Comparison of ENCODE assay signal across 11 cellular contexts in the genomic region with DNA sequence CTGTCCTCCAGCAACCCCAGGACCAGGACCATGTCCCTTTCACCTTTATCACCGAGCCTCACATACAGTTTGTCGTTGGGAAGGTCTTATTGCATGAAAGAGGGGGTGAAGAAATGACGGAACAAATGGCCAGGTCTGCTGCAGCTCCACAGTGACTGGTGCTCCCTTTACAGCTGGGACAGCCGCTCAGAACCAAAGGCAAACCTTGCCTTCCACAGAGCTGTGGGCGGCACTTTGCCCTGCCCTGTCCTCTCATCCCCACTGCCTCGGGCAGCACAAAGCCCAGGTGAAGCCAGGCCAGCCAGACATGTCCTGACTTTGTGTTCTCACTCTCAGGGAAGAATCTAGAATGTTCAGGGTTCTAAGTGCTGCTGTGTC. TPM values are rescaled to one million over a fixed set of nuclear protein-coding genes. Genes with fewer than 3 reads are reported as not detected.
DNase-seq lines count a peak whose midpoint lies in the region; ATAC-seq and TF ChIP-seq lines count a peak whose summit lies in the region.
"Had no signal": no experiment of that assay in that cellular context is flagged by ENCODE, and none has a peak within 500 bp of the region (broad histone marks: within the 10 kb centered on the region; RNA-seq: fewer than 3 reads in every experiment).

No MANE protein-coding gene starts in this region.

- no peak overlapping the region for H2BK5ac ChIP-seq in neuronal stem cell (ENCODE audit: low read length)

- H3K4me3 Mint-ChIP-seq in activated CD4-positive, alpha-beta T cell treated with anti-CD3 and anti-CD28 coated beads for 36 hours: peak overlapping the region; percentile 76
- H3K4me3 Mint-ChIP-seq in activated T-helper 1 cell treated with anti-CD3 and anti-CD28 coated beads, Interleukin-12 subunit alpha, Interleukin-12 subunit beta, Interleukin-2, Interleukin-4 antibody, amounts not matched to agents 30 ng/mL and 10 ng/mL and 1 ng/mL, durations not matched to agents 14 hours and 24 hours and 36 hours: peak overlapping the region; percentile 62

- DNase-seq in activated CD4-positive, alpha-beta T cell treated with anti-CD3 and anti-CD28 coated beads for 36 hours: no peak
- no peak for DNase-seq in activated CD4-positive, alpha-beta T cell treated with anti-CD3 and anti-CD28 coated beads for 4 hours
- DNase-seq in HCT116 (ENCODE audit: low read depth, low spot score) (no peak), neuronal stem cell (ENCODE audit: low spot score) (no peak), NCI-H446 treated with DMSO at 0.1 percent for 48 hours (lab: John Stamatoyannopoulos, UW) (no peak), esophagus squamous epithelium (lab: John Stamatoyannopoulos, UW) (no peak), smooth muscle cell (lab: John Stamatoyannopoulos, UW; ENCODE audit: unreplicated experiment) (no peak)
- no peak for DNase-seq in activated T-helper 1 cell treated with anti-CD3 and anti-CD28 coated beads, Interleukin-12 subunit alpha, Interleukin-12 subunit beta, Interleukin-2, Interleukin-4 antibody, amounts not matched to agents 30 ng/mL and 10 ng/mL and 1 ng/mL, durations not matched to agents 14 hours and 24 hours and 36 hours (ENCODE audit: low spot score)
- DNase-seq: 8988T had no signal

- POLR2A ChIA-PET in activated CD4-positive, alpha-beta T cell treated with anti-CD3 and anti-CD28 coated beads for 36 hours (lab: Charles Lee): interaction anchor here (0.7 to 1.6 kb wide), 4 partner anchors 19 to 63 kb away, joined by 3 to 12 read pairs (median 4); no protein-coding TSS in a partner anchor
- POLR2A ChIA-PET in HCT116 (lab: Charles Lee): interaction anchor here (0.8 kb wide), 1 partner anchor 18 kb away, joined by 3 read pairs; no protein-coding TSS in a partner anchor

- H2BK12ac ChIP-seq in neuronal stem cell (ENCODE audit: low read length): no peak overlapping the region

- no peaks in the 10 kb centered on the region for H3K9me2 ChIP-seq in HCT116 (ENCODE audit: insufficient read depth)

- H3K9me3 ChIP-seq in HCT116 (ENCODE audit: control insufficient read depth in 1 of 2, insufficient read depth in 1 of 2, low read depth in 1 of 2, low read length in 2 of 2): no peaks in the 10 kb centered on the region
- no peaks in the 10 kb centered on the region for H3K9me3 ChIP-seq in neuronal stem cell (replicated peaks in 1 of 2; ENCODE audit: control insufficient read depth in 2 of 2, insufficient read depth in 1 of 2, low read depth in 1 of 2, low read length in 2 of 2)
- H3K9me3 ChIP-seq in esophagus squamous epithelium: no peaks in the 10 kb centered on the region
- H3K9me3 ChIP-seq in smooth muscle cell (replicated peaks; ENCODE audit: low read depth): no peaks in the 10 kb centered on the region
- H3K9me3 ChIP-seq: colonic mucosa had no signal

- no peak overlapping the region for H2BK120ac ChIP-seq in neuronal stem cell (ENCODE audit: low read depth, low read length)

- no peaks in the 10 kb centered on the region for H3K36me3 Mint-ChIP-seq in activated CD4-positive, alpha-beta T cell treated with anti-CD3 and anti-CD28 coated beads for 36 hours (ENCODE audit: low read depth)
- H3K36me3 Mint-ChIP-seq in activated T-helper 1 cell treated with anti-CD3 and anti-CD28 coated beads, Interleukin-12 subunit alpha, Interleukin-12 subunit beta, Interleukin-2, Interleukin-4 antibody, amounts not matched to agents 30 ng/mL and 10 ng/mL and 1 ng/mL, durations not matched to agents 14 hours and 24 hours and 36 hours (ENCODE audit: low read depth): no peaks in the 10 kb centered on the region

- TF ChIP-seq POLR2A in HCT116 (IDR thresholded peaks at IDR 0.05; ENCODE audit: borderline replicate concordance, extremely low read depth, insufficient read depth, insufficient read length): no peak
- no peak for TF ChIP-seq POLR2A in esophagus squamous epithelium (IDR thresholded peaks at IDR 0.05)

- H3K14ac ChIP-seq in neuronal stem cell (ENCODE audit: low read length): no peak overlapping the region

- H4K91ac ChIP-seq in neuronal stem cell (ENCODE audit: low read depth, low read length, poor library complexity): no peak overlapping the region

- intact Hi-C loops in activated CD4-positive, alpha-beta T cell treated with anti-CD3 and anti-CD28 coated beads for 36 hours (cut with DNase I, micrococcal nuclease): loop anchor here (1.0 to 5.0 kb wide), 8 partner anchors 19 to 267 kb away; partner anchors contain the start of genes ITM2C (in 1 of the 2) and PSMD1 (in 1 of the 2)
- intact Hi-C loops in HCT116 (cut with micrococcal nuclease): no loop called here
- intact Hi-C loops in activated T-helper 1 cell treated with anti-CD3 and anti-CD28 coated beads, Interleukin-12 subunit alpha, Interleukin-12 subunit beta, Interleukin-2, Interleukin-4 antibody, amounts not matched to agents 30 ng/mL and 10 ng/mL and 1 ng/mL, durations not matched to agents 14 hours and 24 hours and 36 hours (cut with micrococcal nuclease): loop anchor here (1.0 to 2.0 kb wide), 5 partner anchors 19 to 60 kb away; no protein-coding TSS in a partner anchor
- intact Hi-C loops in esophagus squamous epithelium (cut with DNase I): no loop called here

- CTCF ChIA-PET in activated CD4-positive, alpha-beta T cell treated with anti-CD3 and anti-CD28 coated beads for 36 hours (lab: Charles Lee): interaction anchor here (0.7 to 4.4 kb wide), 24 partner anchors 10 to 107 kb away, joined by 3 to 27 read pairs (median 5); no protein-coding TSS in a partner anchor
- CTCF ChIA-PET in HCT116 (lab: Charles Lee): interaction anchor here (1.0 to 1.5 kb wide), 9 partner anchors 11 to 528 kb away, joined by 3 to 7 read pairs (median 4); no protein-coding TSS in a partner anchor

- no peak overlapping the region for H2BK15ac ChIP-seq in neuronal stem cell (ENCODE audit: low read length)

- H3K9ac ChIP-seq in HCT116 (ENCODE audit: low read length): no peak overlapping the region
- H3K9ac ChIP-seq in neuronal stem cell (ENCODE audit: low read depth, low read length, poor library complexity): no peak overlapping the region
- no peak overlapping the region for H3K9ac ChIP-seq in smooth muscle cell (ENCODE audit: low read depth)

- no TSS peak for BruUV-seq in HCT116 (replicated peaks; lab: Mats Ljungman, UMichigan)

- no peak for TF ChIP-seq RAD21 in HCT116 (IDR thresholded peaks at IDR 0.05; ENCODE audit: low read depth)

- no peaks in the 10 kb centered on the region for H3K36me3 ChIP-seq in HCT116 (ENCODE audit: control insufficient read depth in 1 of 2, insufficient read depth in 2 of 2, low read length in 2 of 2)
- H3K36me3 ChIP-seq in neuronal stem cell (replicated peaks in 1 of 2; ENCODE audit: control insufficient read depth in 2 of 2, insufficient read depth in 2 of 2, low read length in 2 of 2): no peaks in the 10 kb centered on the region
- H3K36me3 ChIP-seq in esophagus squamous epithelium: no peaks in the 10 kb centered on the region
- no peaks in the 10 kb centered on the region for H3K36me3 ChIP-seq in smooth muscle cell (ENCODE audit: low read depth)
- H3K36me3 ChIP-seq: colonic mucosa had no signal

- no peak overlapping the region for H3K23ac ChIP-seq in neuronal stem cell (ENCODE audit: low read depth, low read length, poor library complexity)

- H2AK5ac ChIP-seq in neuronal stem cell (ENCODE audit: low read depth, low read length): peak overlapping the region; percentile 33

- TF ChIP-seq CTCF in HCT116 (IDR thresholded peaks at IDR 0.05 in 2 of 3, conservative IDR thresholded peaks at IDR 0.05 in 1 of 3; ENCODE audit: borderline replicate concordance in 1 of 3, insufficient read depth in 1 of 3, low read depth in 2 of 3, low read length in 2 of 3) (no peak), esophagus squamous epithelium (IDR thresholded peaks at IDR 0.05) (no peak), smooth muscle cell (IDR thresholded peaks at IDR 0.05; ENCODE audit: borderline replicate concordance, insufficient read depth, poor library complexity, severe bottlenecking) (no peak)

- H3K79me2 ChIP-seq in HCT116 (ENCODE audit: insufficient read depth, low read length) (no peaks in the 10 kb centered on the region), smooth muscle cell (ENCODE audit: low read depth) (no peaks in the 10 kb centered on the region)

- H3K4me3 ChIP-seq in HCT116 (replicated peaks in 1 of 2; ENCODE audit: low read depth in 1 of 2, low read length in 2 of 2): no peak overlapping the region
- no peak overlapping the region for H3K4me3 ChIP-seq in neuronal stem cell (ENCODE audit: low read length in 2 of 2)
- peak overlapping the region in 1 of 4 donors; percentile 44 for H3K4me3 ChIP-seq in esophagus squamous epithelium
- no peak overlapping the region for H3K4me3 ChIP-seq in smooth muscle cell
- H3K4me3 ChIP-seq: colonic mucosa had no signal

- H3F3A ChIP-seq in smooth muscle cell (ENCODE audit: low read depth): no peaks in the 10 kb centered on the region

- H3K79me1 ChIP-seq in neuronal stem cell (ENCODE audit: low read depth, low read length): no peaks in the 10 kb centered on the region

- no CpG with 5 or more reads among the region's 6 CpGs for WGBS in neuronal stem cell (ENCODE audit: extremely low coverage in 2 of 2, insufficient read length in 2 of 2, insufficient replicate concordance in 1 of 2), 2 donors
- WGBS in esophagus squamous epithelium, 2 donors: 36 to 65% methylated on average over 3 of the region's 6 CpGs
- 90% methylated on average over 6 of the region's 6 CpGs for WGBS in smooth muscle cell (ENCODE audit: low lambda C conversion rate)

- H3K27me3 ChIP-seq in HCT116 (ENCODE audit: insufficient read depth, low read length) (no peaks in the 10 kb centered on the region), neuronal stem cell (ENCODE audit: control insufficient read depth in 3 of 3, insufficient read depth in 3 of 3, low read depth in 1 of 3, low read length in 3 of 3) (no peaks in the 10 kb centered on the region), esophagus squamous epithelium (peaks cover 0 to 26% (median 0%) of the 10 kb centered on the region in 4 donors), smooth muscle cell (ENCODE audit: low read depth) (no peaks in the 10 kb centered on the region)
- H3K27me3 ChIP-seq: colonic mucosa had no signal

- H3K4me2 ChIP-seq in HCT116 (ENCODE audit: low read length) (no peak overlapping the region), neuronal stem cell (ENCODE audit: insufficient read depth, low read length, poor library complexity, severe bottlenecking) (no peak overlapping the region), smooth muscle cell (no peak overlapping the region)

- peaks cover 4% of the 10 kb centered on the region for H3K27me3 Mint-ChIP-seq in activated CD4-positive, alpha-beta T cell treated with anti-CD3 and anti-CD28 coated beads for 36 hours
- H3K27me3 Mint-ChIP-seq in activated T-helper 1 cell treated with anti-CD3 and anti-CD28 coated beads, Interleukin-12 subunit alpha, Interleukin-12 subunit beta, Interleukin-2, Interleukin-4 antibody, amounts not matched to agents 30 ng/mL and 10 ng/mL and 1 ng/mL, durations not matched to agents 14 hours and 24 hours and 36 hours (ENCODE audit: insufficient read depth): peaks cover 35% of the 10 kb centered on the region

- peak; percentile 2 for ATAC-seq in activated CD4-positive, alpha-beta T cell treated with anti-CD3 and anti-CD28 coated beads for 36 hours
- ATAC-seq in HCT116: peak; percentile 51

- RAD21 ChIA-PET in HCT116 (lab: Charles Lee; ENCODE audit: low non-redundant PET in 1 of 2, low total read pairs in 2 of 2, uncharacterized antibody in 2 of 2, unreplicated experiment in 2 of 2): no interaction called here

- H2AFZ ChIP-seq in HCT116 (ENCODE audit: low read depth, low read length, poor library complexity, severe bottlenecking) (no peak overlapping the region), neuronal stem cell (ENCODE audit: low read length) (no peak overlapping the region), smooth muscle cell (ENCODE audit: low read depth) (no peak overlapping the region)

- H3K27ac ChIP-seq in HCT116 (ENCODE audit: low read depth, low read length) (no peak overlapping the region), neuronal stem cell (replicated peaks; ENCODE audit: low read length) (no peak overlapping the region), esophagus squamous epithelium (no peak overlapping the region), smooth muscle cell (ENCODE audit: low read depth) (no peak overlapping the region)
- H3K27ac ChIP-seq: colonic mucosa, RWPE1 had no signal

- H4K8ac ChIP-seq in neuronal stem cell (ENCODE audit: low read depth, low read length): no peak overlapping the region

- peak overlapping the region; percentile 95 for H3K27ac Mint-ChIP-seq in activated CD4-positive, alpha-beta T cell treated with anti-CD3 and anti-CD28 coated beads for 36 hours
- H3K27ac Mint-ChIP-seq in activated T-helper 1 cell treated with anti-CD3 and anti-CD28 coated beads, Interleukin-12 subunit alpha, Interleukin-12 subunit beta, Interleukin-2, Interleukin-4 antibody, amounts not matched to agents 30 ng/mL and 10 ng/mL and 1 ng/mL, durations not matched to agents 14 hours and 24 hours and 36 hours: peak overlapping the region; percentile 3

- H3K4ac ChIP-seq in neuronal stem cell (ENCODE audit: low read length): no peak overlapping the region

- peaks cover 69% of the 10 kb centered on the region for H3K4me1 Mint-ChIP-seq in activated CD4-positive, alpha-beta T cell treated with anti-CD3 and anti-CD28 coated beads for 36 hours
- peaks cover 64% of the 10 kb centered on the region for H3K4me1 Mint-ChIP-seq in activated T-helper 1 cell treated with anti-CD3 and anti-CD28 coated beads, Interleukin-12 subunit alpha, Interleukin-12 subunit beta, Interleukin-2, Interleukin-4 antibody, amounts not matched to agents 30 ng/mL and 10 ng/mL and 1 ng/mL, durations not matched to agents 14 hours and 24 hours and 36 hours (ENCODE audit: low read depth)

- H3K4me1 ChIP-seq in HCT116 (ENCODE audit: control insufficient read depth in 1 of 2, insufficient read depth in 2 of 2, low read length in 2 of 2) (no peaks in the 10 kb centered on the region; a peak in 1 of 4 replicates), neuronal stem cell (ENCODE audit: control insufficient read depth in 2 of 2, insufficient read depth in 1 of 2, low read depth in 1 of 2, low read length in 2 of 2) (peaks cover 0 to 8% of the 10 kb centered on the region in 2 donors), esophagus squamous epithelium (peaks cover 0 to 14% (median 4%) of the 10 kb centered on the region in 3 donors), smooth muscle cell (ENCODE audit: low read depth) (no peaks in the 10 kb centered on the region)
- H3K4me1 ChIP-seq: colonic mucosa had no signal

- peak overlapping the region; percentile 5 for H3K18ac ChIP-seq in neuronal stem cell (ENCODE audit: low read length)

- H4K20me1 ChIP-seq in HCT116 (ENCODE audit: insufficient read depth) (no peaks in the 10 kb centered on the region), smooth muscle cell (ENCODE audit: low read depth) (no peaks in the 10 kb centered on the region)

- no peaks in the 10 kb centered on the region for H3K9me3 Mint-ChIP-seq in activated CD4-positive, alpha-beta T cell treated with anti-CD3 and anti-CD28 coated beads for 36 hours (ENCODE audit: low read depth)
- no peaks in the 10 kb centered on the region for H3K9me3 Mint-ChIP-seq in activated T-helper 1 cell treated with anti-CD3 and anti-CD28 coated beads, Interleukin-12 subunit alpha, Interleukin-12 subunit beta, Interleukin-2, Interleukin-4 antibody, amounts not matched to agents 30 ng/mL and 10 ng/mL and 1 ng/mL, durations not matched to agents 14 hours and 24 hours and 36 hours

RNA-seq across cellular contexts. Expression of gene GPR55, which starts 1.0 kb away (rescaled TPM):
- total RNA-seq in activated CD4-positive, alpha-beta T cell treated with anti-CD3 and anti-CD28 coated beads for 36 hours: 1 to 10 TPM; 3.6 to 4.0 TPM
- total RNA-seq in HCT116 (2021; ENCODE audit: unreplicated experiment): not detected
- polyA plus RNA-seq in HCT116 (2012): 0.08 TPM in 1 of 2 replicates, not detected in the other
- 0.13 and 0.29 TPM in 2 replicates for total RNA-seq in activated T-helper 1 cell treated with anti-CD3 and anti-CD28 coated beads, Interleukin-12 subunit alpha, Interleukin-12 subunit beta, Interleukin-2, Interleukin-4 antibody, amounts not matched to agents 30 ng/mL and 10 ng/mL and 1 ng/mL, durations not matched to agents 14 hours and 24 hours and 36 hours
- polyA plus RNA-seq in neuronal stem cell (2013, experiment 1 of 2): not detected
- polyA plus RNA-seq in neuronal stem cell (2013, experiment 2 of 2): not detected
- total RNA-seq in esophagus squamous epithelium: under 1 TPM; 0.61 to 0.88 (median 0.78) TPM
- total RNA-seq in smooth muscle cell: not detected in 2 replicates
- polyA plus RNA-seq in smooth muscle cell: not detected in 2 replicates

RNA-seq across cellular contexts. Expression of gene ITM2C, which starts 59.3 kb away (rescaled TPM):
- total RNA-seq in activated CD4-positive, alpha-beta T cell treated with anti-CD3 and anti-CD28 coated beads for 36 hours: 10 to 100 TPM; 29.6 to 32.9 TPM
- total RNA-seq in HCT116 (2021; ENCODE audit: unreplicated experiment) (117 TPM), esophagus squamous epithelium (10 to 100 TPM in 2 of 4 donors, 1 to 10 TPM in 2; 3.8 to 31.9 (median 10.3) TPM), smooth muscle cell (344 and 532 TPM in 2 replicates)
- 192 and 214 TPM in 2 replicates for polyA plus RNA-seq in HCT116 (2012)
- total RNA-seq in activated T-helper 1 cell treated with anti-CD3 and anti-CD28 coated beads, Interleukin-12 subunit alpha, Interleukin-12 subunit beta, Interleukin-2, Interleukin-4 antibody, amounts not matched to agents 30 ng/mL and 10 ng/mL and 1 ng/mL, durations not matched to agents 14 hours and 24 hours and 36 hours: 4.2 and 5.2 TPM in 2 replicates
- 167 TPM for polyA plus RNA-seq in neuronal stem cell (2013, experiment 1 of 2)
- polyA plus RNA-seq in neuronal stem cell (2013, experiment 2 of 2): 168 TPM
- 458 and 600 TPM in 2 replicates for polyA plus RNA-seq in smooth muscle cell

Comparison
In these comparisons a context has a peak if more than half of its experiments do, and no peak if none do; other contexts are left out.
1. intact Hi-C loops: an anchor here in activated CD4-positive, alpha-beta T cell treated with anti-CD3 and anti-CD28 coated beads for 36 hours (1.0 to 5.0 kb wide) and activated T-helper 1 cell treated with anti-CD3 and anti-CD28 coated beads, Interleukin-12 subunit alpha, Interleukin-12 subunit beta, Interleukin-2, Interleukin-4 antibody, amounts not matched to agents 30 ng/mL and 10 ng/mL and 1 ng/mL, durations not matched to agents 14 hours and 24 hours and 36 hours (1.0 to 2.0 kb wide); none called in HCT116 and esophagus squamous epithelium.